Comparison of ENCODE assay signal across 1 cellular context in genomic region chr6:12158686-12159415, GRCh38.
TF ChIP-seq lines count a peak whose summit lies in the region.

No MANE protein-coding gene starts in this region.

TF ChIP-seq in K562, 482 proteins besides CTCF, POLR2A, EP300 and RAD21 (continued from another document):
- no peak for TF ChIP-seq ZNF407 (IDR thresholded peaks at IDR 0.05; ENCODE audit: low read depth)
- no peak for TF ChIP-seq ZNF436 (CRISPR knock-in tag; IDR thresholded peaks at IDR 0.05)
- TF ChIP-seq HDGF (IDR thresholded peaks at IDR 0.05): no peak
- TF ChIP-seq MEF2D (tag; conservative IDR thresholded peaks at IDR 0.05; ENCODE audit: low read depth): no peak
- TF ChIP-seq LARP7 (IDR thresholded peaks at IDR 0.05): no peak
- no peak for TF ChIP-seq NFE2L1 (tag; IDR thresholded peaks at IDR 0.05; ENCODE audit: borderline replicate concordance, low read depth)
- no peak for TF ChIP-seq ADNP (tag; IDR thresholded peaks at IDR 0.05)
- TF ChIP-seq ETV6 (IDR thresholded peaks at IDR 0.05; ENCODE audit: borderline replicate concordance in 1 of 2, low read depth in 2 of 2, low read length in 1 of 2): no peak
- no peak for TF ChIP-seq ETV6 (CRISPR knock-in tag; IDR thresholded peaks at IDR 0.05; ENCODE audit: borderline replicate concordance)
- TF ChIP-seq TCF15 (CRISPR knock-in tag; IDR thresholded peaks at IDR 0.05): no peak
- no peak for TF ChIP-seq CTCFL (IDR thresholded peaks at IDR 0.05; ENCODE audit: borderline replicate concordance, insufficient read depth, low read depth, low read length, poor library complexity, severe bottlenecking)
- TF ChIP-seq KDM1A (IDR thresholded peaks at IDR 0.05): no peak
- no peak for TF ChIP-seq ZNF124 (CRISPR knock-in tag; IDR thresholded peaks at IDR 0.05)
